ENCODE assay signal across 22 cellular contexts in the genomic region with DNA sequence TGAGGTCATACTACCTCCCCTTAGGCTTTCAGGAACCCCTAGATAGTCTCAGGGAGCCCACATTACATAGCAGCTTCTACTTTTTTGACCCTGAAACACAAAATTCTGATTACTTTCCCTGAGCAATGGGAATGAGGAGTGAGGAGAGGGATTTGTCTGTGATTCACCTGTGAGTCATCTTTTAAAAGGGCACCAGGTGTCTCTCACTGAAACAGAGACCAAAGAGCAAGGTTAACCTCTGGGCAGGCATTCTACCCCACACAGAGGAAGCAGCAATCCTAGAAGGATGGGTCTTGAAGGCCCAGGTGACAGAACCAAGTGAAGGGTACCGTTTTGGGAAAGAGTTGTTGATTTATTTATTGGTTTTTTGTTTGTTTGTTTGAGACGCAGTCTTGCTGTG. TPM values are rescaled to one million over a fixed set of nuclear protein-coding genes. Genes with fewer than 3 reads are reported as not detected.
A peak's percentile ranks its signal among the peaks of the same experiment; 100 is the strongest.
DNase-seq lines count a peak whose midpoint lies in the region; ATAC-seq and TF ChIP-seq lines count a peak whose summit lies in the region.
"Had no signal": no experiment of that assay in that cellular context is flagged by ENCODE, and none has a peak within 500 bp of the region (broad histone marks: within the 10 kb centered on the region; RNA-seq: fewer than 3 reads in every experiment).

No MANE protein-coding gene starts in this region.

- POLR2A ChIA-PET in MCF 10A (lab: Yijun Ruan, JAX) (interaction anchor here (0.6 to 0.7 kb wide), 2 partner anchors 51 to 73 kb away, joined by 3 read pairs; no protein-coding TSS in a partner anchor), PC-3 (lab: Charles Lee; ENCODE audit: unreplicated experiment) (no interaction called here)

- H3K9me3 Mint-ChIP-seq in MCF 10A (ENCODE audit: unreplicated experiment) = peaks cover 9% of the 10 kb centered on the region
- H3K9me3 Mint-ChIP-seq: HFFc6 had no signal

- H3K4me3 Mint-ChIP-seq in MCF 10A (ENCODE audit: unreplicated experiment) = no peak overlapping the region
- H3K4me3 Mint-ChIP-seq: HFFc6, T-cell had no signal

- no peaks in the 10 kb centered on the region for H3K36me3 Mint-ChIP-seq in MCF 10A (ENCODE audit: insufficient read depth, unreplicated experiment)
- H3K36me3 Mint-ChIP-seq: T-cell had no signal

- H3K36me3 ChIP-seq in breast epithelium = no peaks in the 10 kb centered on the region
- H3K36me3 ChIP-seq in PC-3 (ENCODE audit: low read depth, low read length) = no peaks in the 10 kb centered on the region

- intact Hi-C loops in MCF 10A (cut with micrococcal nuclease) = no loop called here
- intact Hi-C loops in breast epithelium (cut with DNase I; ENCODE audit: low total_unique reads) = no loop called here
- intact Hi-C loops in PC-3 (cut with micrococcal nuclease) = no loop called here

- CTCF ChIA-PET in MCF 10A (lab: Yijun Ruan, JAX) (interaction anchor here (0.9 kb wide), 1 partner anchor 10 kb away, joined by 3 read pairs; no protein-coding TSS in a partner anchor), PC-3 (lab: Charles Lee) (interaction anchor here (0.6 kb wide), 1 partner anchor 43 kb away, joined by 3 read pairs; no protein-coding TSS in a partner anchor)

- no peaks in the 10 kb centered on the region for H4K20me1 ChIP-seq in PC-3 (ENCODE audit: low read length)

- H3K27me3 ChIP-seq in breast epithelium (no peaks in the 10 kb centered on the region), PC-3 (ENCODE audit: low read length) (no peaks in the 10 kb centered on the region)

- no peak for TF ChIP-seq POLR2A in breast epithelium (IDR thresholded peaks at IDR 0.05)

- no peak overlapping the region for H2AFZ ChIP-seq in PC-3 (ENCODE audit: low read length)

- H3K27ac ChIP-seq in breast epithelium (no peak overlapping the region), PC-3 (ENCODE audit: low read length) (no peak overlapping the region)
- H3K27ac ChIP-seq: C4-2B had no signal

- H3K27ac Mint-ChIP-seq in MCF 10A (ENCODE audit: low read depth, unreplicated experiment) = no peak overlapping the region
- H3K27ac Mint-ChIP-seq: HFFc6, T-cell had no signal

- no peaks in the 10 kb centered on the region for H3F3A ChIP-seq in PC-3 (ENCODE audit: low read length, unreplicated experiment)

- DNase-seq in MCF 10A (ENCODE audit: unreplicated experiment) (peak; percentile 41), breast epithelium (ENCODE audit: low spot score in 2 of 2) (no peak), PC-3 (peak; percentile 70), epithelial cell of esophagus (ENCODE audit: low read depth) (peak; percentile 42), NCI-H1930 (lab: John Stamatoyannopoulos, UW) (no peak), NCI-H2171 (lab: John Stamatoyannopoulos, UW) (no peak), NCI-H510A (lab: John Stamatoyannopoulos, UW) (no peak)
- DNase-seq: 8988T, H7, HFFc6, KG1, MV-4-11, NCI-H1105 treated with DMSO at 0.1 percent for 48 hours, NCI-H2081, NCI-H2227 treated with DMSO at 0.1 percent for 48 hours, NCI-H524, NCI-H82, RPMI8226, T-cell had no signal

- H3K4me1 ChIP-seq in breast epithelium (no peaks in the 10 kb centered on the region), PC-3 (ENCODE audit: insufficient read depth, low read length) (peaks cover 9% of the 10 kb centered on the region)

- no peaks in the 10 kb centered on the region for H3K27me3 Mint-ChIP-seq in MCF 10A (ENCODE audit: insufficient read depth, unreplicated experiment)

- H3K9me2 ChIP-seq in PC-3 (replicated peaks; ENCODE audit: low read length) = no peaks in the 10 kb centered on the region

- no peaks in the 10 kb centered on the region for H3K79me2 ChIP-seq in PC-3 (ENCODE audit: low read length)

- H3K9ac ChIP-seq in PC-3 (ENCODE audit: low read length) = no peak overlapping the region

- no peaks in the 10 kb centered on the region for H3K4me1 Mint-ChIP-seq in MCF 10A (ENCODE audit: insufficient read depth, unreplicated experiment)
- H3K4me1 Mint-ChIP-seq: T-cell had no signal

- H3K4me3 ChIP-seq in breast epithelium = no peak overlapping the region
- H3K4me3 ChIP-seq in PC-3 (ENCODE audit: low read length) = no peak overlapping the region
- no peak overlapping the region for H3K4me3 ChIP-seq in epithelial cell of esophagus (ENCODE audit: low read length)

- ATAC-seq in PC-3 = peak; percentile 79
- no peak for ATAC-seq in GM21717 (IDR thresholded peaks at IDR 0.05; ENCODE audit: unreplicated experiment)
- ATAC-seq: SK-N-SH treated with all-trans-retinoic acid at 6 μM for 48 hours, T-cell had no signal

- H3K4me2 ChIP-seq in PC-3 (ENCODE audit: low read length) = no peak overlapping the region

- TF ChIP-seq CTCF in MCF 10A (IDR thresholded peaks at IDR 0.05; ENCODE audit: unreplicated experiment) (no peak), breast epithelium (IDR thresholded peaks at IDR 0.05) (no peak), PC-3 (conservative IDR thresholded peaks at IDR 0.05; ENCODE audit: low read depth, low read length) (no peak), epithelial cell of esophagus (IDR thresholded peaks at IDR 0.05; ENCODE audit: insufficient read depth, low read depth, low read length, missing control alignments) (no peak)

- BruUV-seq in MCF 10A (replicated peaks; lab: Mats Ljungman, UMichigan) (no TSS peak), PC-3 (replicated peaks; lab: Mats Ljungman, UMichigan) (no TSS peak)

- no peaks in the 10 kb centered on the region for H3K9me3 ChIP-seq in breast epithelium
- no peaks in the 10 kb centered on the region for H3K9me3 ChIP-seq in PC-3 (ENCODE audit: low read length)

RNA-seq across cellular contexts. Expression of a gene that starts 31.1 kb away (rescaled TPM):
- total RNA-seq in MCF 10A (2022) (64.3 and 69.4 TPM in 2 replicates), breast epithelium (10 to 100 TPM; 31.5 to 96.2 (median 59.7) TPM), PC-3 (2014; rRNA removed) (25.6 and 30.9 TPM in 2 replicates)

Comparison
In these comparisons a context has a peak if more than half of its experiments do, and no peak if none do; other contexts are left out.
1. DNase-seq: peak in MCF 10A (single experiment), PC-3 (single experiment) and epithelial cell of esophagus (single experiment); none in breast epithelium (0 of 2), NCI-H1930 (0 of 2), NCI-H2171 (single experiment) and NCI-H510A (single experiment).